9 cellular contexts compared by ENCODE assay signal in genomic region chr19:28727133-28727834, GRCh38.
DNase-seq lines count a peak whose midpoint lies in the region; ATAC-seq and TF ChIP-seq lines count a peak whose summit lies in the region.
"Had no signal": no experiment of that assay in that cellular context is flagged by ENCODE, and none has a peak within 500 bp of the region (broad histone marks: within the 10 kb centered on the region; RNA-seq: fewer than 3 reads in every experiment).

No MANE protein-coding gene starts in this region.

- intact Hi-C loops in naive thymus-derived CD4-positive, alpha-beta T cell (cut with micrococcal nuclease), result no loop called here
- intact Hi-C loops in lower leg skin (cut with DNase I; ENCODE audit: low total_unique reads), result loop anchor here (10.0 kb wide), 1 partner anchor 262 kb away; no protein-coding TSS in a partner anchor

- 11 to 28% methylated on average over 32 to 41 of the region's 69 CpGs for WGBS in lower leg skin, 2 donors

- H3K4me1 ChIP-seq in naive thymus-derived CD4-positive, alpha-beta T cell (ENCODE audit: control insufficient read depth in 2 of 2, insufficient read depth in 2 of 2, low read length in 2 of 2), result no peaks in the 10 kb centered on the region

- no peak overlapping the region for H3K27ac Mint-ChIP-seq in naive thymus-derived CD4-positive, alpha-beta T cell
- H3K27ac Mint-ChIP-seq: activated B cell treated with CpG ODN at 0.5 μM for 24 hours had no signal

- ATAC-seq in naive thymus-derived CD4-positive, alpha-beta T cell, result no peak

- H3K4me1 Mint-ChIP-seq in naive thymus-derived CD4-positive, alpha-beta T cell, result peaks cover 0 to 17% (median 5%) of the 10 kb centered on the region in 7 donors
- H3K4me1 Mint-ChIP-seq: activated B cell treated with CpG ODN at 0.5 μM for 24 hours had no signal

- H3K4me3 ChIP-seq in naive thymus-derived CD4-positive, alpha-beta T cell (ENCODE audit: low read length), result no peak overlapping the region
- H3K4me3 ChIP-seq in lower leg skin (ENCODE audit: low read depth, poor library complexity, severe bottlenecking), result no peak overlapping the region

- H3K4me3 Mint-ChIP-seq in naive thymus-derived CD4-positive, alpha-beta T cell, result peak overlapping the region in 8 of 10 donors; percentile 55 to 76 (median 68)
- H3K4me3 Mint-ChIP-seq: activated B cell treated with CpG ODN at 0.5 μM for 24 hours had no signal

- peak; percentile 67 for DNase-seq in DMS114 treated with DMSO at 0.1 percent for 48 hours (lab: John Stamatoyannopoulos, UW; ENCODE audit: unreplicated experiment)
- DNase-seq in central memory CD4-positive, alpha-beta T cell, result peak; percentile 30
- peak in 8 of 9 donors; percentile 4 to 71 (median 24) for DNase-seq in naive thymus-derived CD4-positive, alpha-beta T cell
- DNase-seq in effector CD8-positive, alpha-beta T cell (lab: John Stamatoyannopoulos, UW), result no peak
- no peak for DNase-seq in RKO (ENCODE audit: low spot score)
- no peak for DNase-seq in lower leg skin (ENCODE audit: low spot score in 2 of 2)
- DNase-seq in ureter (ENCODE audit: low spot score), result no peak
- DNase-seq: activated B cell treated with CpG ODN at 0.5 μM for 24 hours had no signal

- H3K27ac ChIP-seq in naive thymus-derived CD4-positive, alpha-beta T cell (ENCODE audit: low read depth, low read length), result no peak overlapping the region

- no peaks in the 10 kb centered on the region for H3K36me3 ChIP-seq in naive thymus-derived CD4-positive, alpha-beta T cell (ENCODE audit: control insufficient read depth in 2 of 3, insufficient read depth in 3 of 3, low read length in 3 of 3)

- H3K36me3 Mint-ChIP-seq in naive thymus-derived CD4-positive, alpha-beta T cell, result peaks cover 0 to 6% (median 0%) of the 10 kb centered on the region in 5 donors

- H3K27me3 Mint-ChIP-seq in naive thymus-derived CD4-positive, alpha-beta T cell, result peaks cover 37 to 48% (median 47%) of the 10 kb centered on the region in 5 donors

- peak; percentile 22; the same call in 1 of the 2 replicates for TF ChIP-seq CTCF in LNCAP (IDR thresholded peaks at IDR 0.05)
- TF ChIP-seq CTCF in lower leg skin (IDR thresholded peaks at IDR 0.05), result no peak

- H3K9me3 ChIP-seq in naive thymus-derived CD4-positive, alpha-beta T cell (ENCODE audit: control insufficient read depth in 2 of 3, low read length in 3 of 3), result no peaks in the 10 kb centered on the region

- POLR2A ChIA-PET in naive thymus-derived CD4-positive, alpha-beta T cell (lab: Charles Lee), result no interaction called here

- no peaks in the 10 kb centered on the region for H3K27me3 ChIP-seq in naive thymus-derived CD4-positive, alpha-beta T cell (ENCODE audit: control insufficient read depth in 2 of 2, insufficient read depth in 2 of 2, low read length in 2 of 2)

- H3K9me3 Mint-ChIP-seq in naive thymus-derived CD4-positive, alpha-beta T cell, result peaks cover 0 to 8% (median 0%) of the 10 kb centered on the region in 11 donors

- CTCF ChIA-PET in naive thymus-derived CD4-positive, alpha-beta T cell (lab: Charles Lee), result no interaction called here

- no peak for TF ChIP-seq POLR2A in lower leg skin (IDR thresholded peaks at IDR 0.05)

Comparison
In these comparisons a context has a peak if more than half of its experiments do, and no peak if none do; other contexts are left out.
1. DNase-seq: peak in DMS114 treated with DMSO at 0.1 percent for 48 hours (single experiment), central memory CD4-positive, alpha-beta T cell (single experiment) and naive thymus-derived CD4-positive, alpha-beta T cell (8 of 9); none in effector CD8-positive, alpha-beta T cell (single experiment), RKO (single experiment), lower leg skin (0 of 2) and ureter (single experiment).